16 cellular contexts compared by ENCODE assay signal in genomic region chr20:699811-700338, GRCh38. TPM values are rescaled to one million over a fixed set of nuclear protein-coding genes. Genes with fewer than 3 reads are reported as not detected.
DNase-seq lines count a peak whose midpoint lies in the region; ATAC-seq and TF ChIP-seq lines count a peak whose summit lies in the region.
"Had no signal": no experiment of that assay in that cellular context is flagged by ENCODE, and none has a peak within 500 bp of the region (broad histone marks: within the 10 kb centered on the region; RNA-seq: fewer than 3 reads in every experiment).

No MANE protein-coding gene starts in this region.

- CTCF ChIA-PET in activated CD8-positive, alpha-beta T cell treated with anti-CD3 and anti-CD28 coated beads for 36 hours (lab: Charles Lee): interaction anchor here (0.6 to 0.8 kb wide), 2 partner anchors 22 to 33 kb away, joined by 3 read pairs; no protein-coding TSS in a partner anchor

- H3K27ac ChIP-seq in spleen: no peak overlapping the region

- H3K27ac Mint-ChIP-seq in activated CD8-positive, alpha-beta T cell treated with anti-CD3 and anti-CD28 coated beads for 36 hours: no peak overlapping the region
- H3K27ac Mint-ChIP-seq: activated CD4-positive, alpha-beta memory T cell treated with anti-CD3 and anti-CD28 coated beads, Interleukin-2, amount 10 ng/mL, durations not matched to agents 7 days and 5 days; mesothelial cell of epicardium had no signal

- TF ChIP-seq POLR2A in spleen (IDR thresholded peaks at IDR 0.05): no peak

- H3K9me3 ChIP-seq in spleen: no peaks in the 10 kb centered on the region

- TF ChIP-seq CTCF in spleen (IDR thresholded peaks at IDR 0.05 in 8 of 11, conservative IDR thresholded peaks at IDR 0.05 in 3 of 11): no peak
- TF ChIP-seq CTCF in activated CD8-positive, alpha-beta T cell treated with anti-CD3 and anti-CD28 coated beads for 36 hours (IDR thresholded peaks at IDR 0.05): no peak

- WGBS in spleen, 5 donors: 43 to 79% (median 67%) methylated on average over 9 to 10 of the region's 10 CpGs

- H3K27me3 Mint-ChIP-seq in activated CD8-positive, alpha-beta T cell treated with anti-CD3 and anti-CD28 coated beads for 36 hours: no peaks in the 10 kb centered on the region
- H3K27me3 Mint-ChIP-seq: activated CD4-positive, alpha-beta memory T cell treated with anti-CD3 and anti-CD28 coated beads, Interleukin-2, amount 10 ng/mL, durations not matched to agents 7 days and 5 days had no signal

- no peak overlapping the region for H3K4me3 ChIP-seq in spleen

- DNase-seq in NCI-H526 treated with DMSO at 0.1 percent for 48 hours (lab: John Stamatoyannopoulos, UW) (peak; percentile 38), foreskin melanocyte (peak; percentile 3), left lobe of liver (ENCODE audit: low spot score) (peak; percentile 96), spleen (peak; percentile 64), NCI-H748 (lab: John Stamatoyannopoulos, UW; ENCODE audit: unreplicated experiment) (no peak), NCI-H1436 treated with DMSO at 0.1 percent for 48 hours (lab: John Stamatoyannopoulos, UW) (no peak)
- DNase-seq in activated CD8-positive, alpha-beta T cell treated with anti-CD3 and anti-CD28 coated beads for 36 hours: no peak
- no peak for DNase-seq in activated CD4-positive, alpha-beta T cell treated with anti-CD3 and anti-CD28 coated beads, Interleukin-2, amount 50 U/mL, for 4 hours
- DNase-seq: activated CD4-positive, alpha-beta memory T cell treated with anti-CD3 and anti-CD28 coated beads, Interleukin-2, amount 10 ng/mL, durations not matched to agents 7 days and 5 days; NCI-H1436; NCI-H774; stimulated activated naive CD4-positive, alpha-beta T cell treated with Interleukin-2 at 50 U/mL for 16 hours; T1000 had no signal

- H3K4me3 Mint-ChIP-seq in activated CD8-positive, alpha-beta T cell treated with anti-CD3 and anti-CD28 coated beads for 36 hours: no peak overlapping the region
- H3K4me3 Mint-ChIP-seq: activated CD4-positive, alpha-beta memory T cell treated with anti-CD3 and anti-CD28 coated beads, Interleukin-2, amount 10 ng/mL, durations not matched to agents 7 days and 5 days; mesothelial cell of epicardium had no signal

- ATAC-seq in left lobe of liver: peak; percentile 96
- no peak for ATAC-seq in activated CD8-positive, alpha-beta T cell treated with anti-CD3 and anti-CD28 coated beads for 36 hours

- no peaks in the 10 kb centered on the region for H3K36me3 Mint-ChIP-seq in activated CD8-positive, alpha-beta T cell treated with anti-CD3 and anti-CD28 coated beads for 36 hours (ENCODE audit: low read depth)
- H3K36me3 Mint-ChIP-seq: mesothelial cell of epicardium had no signal

- peaks cover 0 to 40% (median 0%) of the 10 kb centered on the region in 7 donors for H3K27me3 ChIP-seq in spleen (replicated peaks in 1 of 7)

- no peaks in the 10 kb centered on the region for H3K4me1 Mint-ChIP-seq in activated CD8-positive, alpha-beta T cell treated with anti-CD3 and anti-CD28 coated beads for 36 hours (ENCODE audit: low read depth)
- H3K4me1 Mint-ChIP-seq: activated CD4-positive, alpha-beta memory T cell treated with anti-CD3 and anti-CD28 coated beads, Interleukin-2, amount 10 ng/mL, durations not matched to agents 7 days and 5 days; mesothelial cell of epicardium had no signal

- intact Hi-C loops in spleen (cut with DNase I; ENCODE audit: low total_unique reads): no loop called here
- intact Hi-C loops in activated CD8-positive, alpha-beta T cell treated with anti-CD3 and anti-CD28 coated beads for 36 hours (cut with micrococcal nuclease): no loop called here

- H3K36me3 ChIP-seq in spleen: no peaks in the 10 kb centered on the region

- H3K4me1 ChIP-seq in spleen: no peaks in the 10 kb centered on the region

- POLR2A ChIA-PET in activated CD8-positive, alpha-beta T cell treated with anti-CD3 and anti-CD28 coated beads for 36 hours (lab: Charles Lee): no interaction called here

- no peaks in the 10 kb centered on the region for H3K9me3 Mint-ChIP-seq in activated CD8-positive, alpha-beta T cell treated with anti-CD3 and anti-CD28 coated beads for 36 hours
- H3K9me3 Mint-ChIP-seq: activated CD4-positive, alpha-beta memory T cell treated with anti-CD3 and anti-CD28 coated beads, Interleukin-2, amount 10 ng/mL, durations not matched to agents 7 days and 5 days; mesothelial cell of epicardium had no signal

RNA-seq across cellular contexts. Expression of gene SCRT2, which starts 24.3 kb away (rescaled TPM):
- not detected for total RNA-seq in left lobe of liver
- under 1 TPM in 1 of 7 donors, not detected in 6; 0.09 TPM for total RNA-seq in spleen
- not detected for polyA plus RNA-seq in spleen
- total RNA-seq in activated CD8-positive, alpha-beta T cell treated with anti-CD3 and anti-CD28 coated beads for 36 hours: not detected
- total RNA-seq: activated CD4-positive, alpha-beta memory T cell treated with anti-CD3 and anti-CD28 coated beads, Interleukin-2, amount 10 ng/mL, durations not matched to agents 7 days and 5 days; bronchial epithelial cell; mesothelial cell of epicardium; renal cortical epithelial cell had no signal

RNA-seq across cellular contexts. Expression of gene SRXN1, which starts 46.9 kb away (rescaled TPM):
- total RNA-seq in left lobe of liver (15.7 TPM), spleen (10 to 100 TPM; 10.6 to 31.3 (median 14.2) TPM)
- 10 to 100 TPM in 1 of 3 donors, 1 to 10 TPM in 2; 4.5 to 11.2 (median 7.0) TPM for polyA plus RNA-seq in spleen
- total RNA-seq in activated CD8-positive, alpha-beta T cell treated with anti-CD3 and anti-CD28 coated beads for 36 hours: 1 to 10 TPM; 9.4 to 9.8 TPM

Comparison
In these comparisons a context has a peak if more than half of its experiments do, and no peak if none do; other contexts are left out.
1. DNase-seq: peak in NCI-H526 treated with DMSO at 0.1 percent for 48 hours (single experiment), foreskin melanocyte (single experiment), left lobe of liver (single experiment) and spleen (single experiment); none in activated CD8-positive, alpha-beta T cell treated with anti-CD3 and anti-CD28 coated beads for 36 hours (single experiment), NCI-H748 (single experiment), NCI-H1436 treated with DMSO at 0.1 percent for 48 hours (single experiment) and activated CD4-positive, alpha-beta T cell treated with anti-CD3 and anti-CD28 coated beads, Interleukin-2, amount 50 U/mL, for 4 hours (0 of 2).